8 cellular contexts compared by ENCODE assay signal in the genomic region with DNA sequence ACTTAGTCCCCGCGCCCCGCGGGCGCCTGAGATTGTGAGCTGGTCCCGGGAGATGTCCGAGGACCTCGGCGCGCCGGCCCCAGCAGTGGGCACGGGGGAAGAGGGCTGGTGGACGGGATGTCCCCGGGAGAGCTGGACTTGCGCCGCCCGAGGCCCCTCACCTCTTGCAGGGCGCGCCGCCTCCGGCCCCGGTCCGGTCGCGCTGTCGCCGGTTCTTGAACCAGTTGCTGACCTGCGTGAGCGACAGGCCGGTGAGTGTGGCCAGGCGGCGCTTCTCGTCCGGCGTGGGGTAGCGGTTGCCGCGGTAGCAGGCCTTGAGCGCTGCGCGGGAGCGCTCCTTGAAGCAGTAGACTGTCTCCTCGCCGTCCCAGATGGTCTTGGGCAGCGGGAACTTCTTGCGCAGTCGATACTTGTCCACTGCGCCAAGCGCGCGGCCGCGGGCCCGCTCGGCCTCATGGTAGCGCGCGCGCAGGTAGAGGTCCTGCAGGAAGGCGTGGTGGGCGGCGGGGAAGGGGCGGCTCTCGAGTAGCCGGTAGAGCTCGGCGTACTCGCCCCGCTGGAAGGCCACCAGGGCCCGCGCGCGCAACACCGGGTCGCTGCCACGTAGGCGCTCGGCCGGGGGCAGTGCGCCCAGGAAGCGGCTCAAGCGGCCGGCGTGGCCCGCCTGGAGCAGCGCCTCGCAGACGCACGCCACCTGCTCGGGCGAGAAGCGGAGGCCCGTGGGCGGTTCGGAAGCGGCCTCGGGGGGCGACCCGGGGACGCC. TPM values are rescaled to one million over a fixed set of nuclear protein-coding genes. Genes with fewer than 3 reads are reported as not detected.
DNase-seq lines count a peak whose midpoint lies in the region; ATAC-seq and TF ChIP-seq lines count a peak whose summit lies in the region.

No MANE protein-coding gene starts in this region.

- TF ChIP-seq CTCF in brain (conservative IDR thresholded peaks at IDR 0.05): no peak

- H3K4me1 Mint-ChIP-seq in activated CD4-positive, alpha-beta T cell treated with anti-CD3 and anti-CD28 coated beads, Interleukin-2, amount 10 ng/mL, durations not matched to agents 7 days and 5 days: peaks cover 21% of the 10 kb centered on the region
- H3K4me1 Mint-ChIP-seq in brain: peaks cover 33% of the 10 kb centered on the region

- peaks cover 16% of the 10 kb centered on the region for H3K27me3 Mint-ChIP-seq in activated CD4-positive, alpha-beta T cell treated with anti-CD3 and anti-CD28 coated beads, Interleukin-2, amount 10 ng/mL, durations not matched to agents 7 days and 5 days
- H3K27me3 Mint-ChIP-seq in brain: peaks cover 6% of the 10 kb centered on the region

- ATAC-seq in GM19452 (IDR thresholded peaks at IDR 0.05; ENCODE audit: unreplicated experiment): no peak

- H3K4me3 Mint-ChIP-seq in activated CD4-positive, alpha-beta T cell treated with anti-CD3 and anti-CD28 coated beads, Interleukin-2, amount 10 ng/mL, durations not matched to agents 7 days and 5 days: peak overlapping the region; percentile 40
- H3K4me3 Mint-ChIP-seq in brain: peak overlapping the region; percentile 84 to 97 (median 92)

- no peaks in the 10 kb centered on the region for H3K36me3 Mint-ChIP-seq in activated CD4-positive, alpha-beta T cell treated with anti-CD3 and anti-CD28 coated beads, Interleukin-2, amount 10 ng/mL, durations not matched to agents 7 days and 5 days (ENCODE audit: low read depth)
- peaks cover 4% of the 10 kb centered on the region for H3K36me3 Mint-ChIP-seq in brain

- CTCF ChIA-PET in activated CD4-positive, alpha-beta T cell treated with anti-CD3 and anti-CD28 coated beads, Interleukin-2, amount 10 ng/mL, durations not matched to agents 7 days and 5 days (lab: Charles Lee): interaction anchor here (0.6 to 3.2 kb wide), 15 partner anchors 10 to 135 kb away, joined by 3 to 45 read pairs (median 7); a partner anchor contains a TSS

- peak overlapping the region; percentile 57 to 97 (median 89) for H3K27ac ChIP-seq in skin epidermis

- H3K27ac Mint-ChIP-seq in activated CD4-positive, alpha-beta T cell treated with anti-CD3 and anti-CD28 coated beads, Interleukin-2, amount 10 ng/mL, durations not matched to agents 7 days and 5 days: no peak overlapping the region
- H3K27ac Mint-ChIP-seq in brain: peak overlapping the region; percentile 64 to 98 (median 93)

- H3K9me3 Mint-ChIP-seq in activated CD4-positive, alpha-beta T cell treated with anti-CD3 and anti-CD28 coated beads, Interleukin-2, amount 10 ng/mL, durations not matched to agents 7 days and 5 days: no peaks in the 10 kb centered on the region
- H3K9me3 Mint-ChIP-seq in brain: peaks cover 0 to 15% (median 0%) of the 10 kb centered on the region in 5 experiments

- DNase-seq in activated CD4-positive, alpha-beta T cell treated with anti-CD3 and anti-CD28 coated beads, Interleukin-2, amount 10 ng/mL, durations not matched to agents 7 days and 5 days: no peak
- DNase-seq in activated CD4-positive, alpha-beta T cell treated with anti-CD3 and anti-CD28 coated beads for 4 hours: no peak
- DNase-seq in NCI-H460 (ENCODE audit: extremely low read depth, low read depth): peak; percentile 27
- DNase-seq in iPS-NIHi11 (ENCODE audit: low spot score): peak; percentile 49
- DNase-seq in GOT3 (lab: John Stamatoyannopoulos, UW): no peak

- peak overlapping the region; percentile 49 to 79 (median 74) for H3K4me3 ChIP-seq in skin epidermis

- POLR2A ChIA-PET in activated CD4-positive, alpha-beta T cell treated with anti-CD3 and anti-CD28 coated beads, Interleukin-2, amount 10 ng/mL, durations not matched to agents 7 days and 5 days (lab: Charles Lee): interaction anchor here (1.2 to 1.3 kb wide), 2 partner anchors 31 to 51 kb away, joined by 4 read pairs; no protein-coding TSS in a partner anchor

RNA-seq across cellular contexts. Expression of a gene that starts 1.0 kb away (rescaled TPM):
- under 1 TPM; 0.64 to 0.85 TPM for total RNA-seq in activated CD4-positive, alpha-beta T cell treated with anti-CD3 and anti-CD28 coated beads, Interleukin-2, amount 10 ng/mL, durations not matched to agents 7 days and 5 days
- total RNA-seq in NCI-H460 (2014; rRNA removed; shearing (Covaris generic)): 10.3 and 13.3 TPM in 2 replicates
- polyA plus RNA-seq in NCI-H460 (2014; cell fraction: nucleus; rRNA removed): 20.2 and 24.9 TPM in 2 replicates
- polyA plus RNA-seq in brain (ENCODE audit: insufficient read depth, low read depth, low replicate concordance): 4.5 TPM

RNA-seq across cellular contexts. Expression of a gene that starts 14.2 kb away (rescaled TPM):
- 10 to 100 TPM; 24.1 to 24.4 TPM for total RNA-seq in activated CD4-positive, alpha-beta T cell treated with anti-CD3 and anti-CD28 coated beads, Interleukin-2, amount 10 ng/mL, durations not matched to agents 7 days and 5 days
- 10.1 and 10.6 TPM in 2 replicates for total RNA-seq in NCI-H460 (2014; rRNA removed; shearing (Covaris generic))
- 32.2 and 50.6 TPM in 2 replicates for polyA plus RNA-seq in NCI-H460 (2014; cell fraction: nucleus; rRNA removed)
- 30.7 TPM for polyA plus RNA-seq in brain (ENCODE audit: insufficient read depth, low read depth, low replicate concordance)

RNA-seq across cellular contexts. Expression of a gene that starts 24.6 kb away (rescaled TPM):
- 10 to 100 TPM; 35.0 to 37.8 TPM for total RNA-seq in activated CD4-positive, alpha-beta T cell treated with anti-CD3 and anti-CD28 coated beads, Interleukin-2, amount 10 ng/mL, durations not matched to agents 7 days and 5 days
- 21.2 and 21.9 TPM in 2 replicates for total RNA-seq in NCI-H460 (2014; rRNA removed; shearing (Covaris generic))
- 26.0 and 31.9 TPM in 2 replicates for polyA plus RNA-seq in NCI-H460 (2014; cell fraction: nucleus; rRNA removed)
- polyA plus RNA-seq in brain (ENCODE audit: insufficient read depth, low read depth, low replicate concordance): 36.3 TPM

RNA-seq across cellular contexts. Expression of a gene that starts 34.8 kb away (rescaled TPM):
- total RNA-seq in activated CD4-positive, alpha-beta T cell treated with anti-CD3 and anti-CD28 coated beads, Interleukin-2, amount 10 ng/mL, durations not matched to agents 7 days and 5 days: not detected
- total RNA-seq in NCI-H460 (2014; rRNA removed; shearing (Covaris generic)): not detected in 2 replicates
- polyA plus RNA-seq in NCI-H460 (2014; cell fraction: nucleus; rRNA removed): 0.43 TPM in 1 of 2 replicates, not detected in the other
- polyA plus RNA-seq in brain (ENCODE audit: insufficient read depth, low read depth, low replicate concordance): not detected

RNA-seq across cellular contexts. Expression of a gene that starts 37.4 kb away (rescaled TPM):
- 10 to 100 TPM; 38.5 to 40.0 TPM for total RNA-seq in activated CD4-positive, alpha-beta T cell treated with anti-CD3 and anti-CD28 coated beads, Interleukin-2, amount 10 ng/mL, durations not matched to agents 7 days and 5 days
- 9.8 and 11.5 TPM in 2 replicates for total RNA-seq in NCI-H460 (2014; rRNA removed; shearing (Covaris generic))
- polyA plus RNA-seq in NCI-H460 (2014; cell fraction: nucleus; rRNA removed): 27.0 and 46.4 TPM in 2 replicates
- 11.1 TPM for polyA plus RNA-seq in brain (ENCODE audit: insufficient read depth, low read depth, low replicate concordance)

Comparison
In these comparisons a context has a peak if more than half of its experiments do, and no peak if none do; other contexts are left out.
1. DNase-seq: peak in NCI-H460 (single experiment) and iPS-NIHi11 (single experiment); none in activated CD4-positive, alpha-beta T cell treated with anti-CD3 and anti-CD28 coated beads, Interleukin-2, amount 10 ng/mL, durations not matched to agents 7 days and 5 days (single experiment), activated CD4-positive, alpha-beta T cell treated with anti-CD3 and anti-CD28 coated beads for 4 hours (0 of 2) and GOT3 (single experiment).